Comparison of ENCODE assay signal across 24 cellular contexts in the genomic region with DNA sequence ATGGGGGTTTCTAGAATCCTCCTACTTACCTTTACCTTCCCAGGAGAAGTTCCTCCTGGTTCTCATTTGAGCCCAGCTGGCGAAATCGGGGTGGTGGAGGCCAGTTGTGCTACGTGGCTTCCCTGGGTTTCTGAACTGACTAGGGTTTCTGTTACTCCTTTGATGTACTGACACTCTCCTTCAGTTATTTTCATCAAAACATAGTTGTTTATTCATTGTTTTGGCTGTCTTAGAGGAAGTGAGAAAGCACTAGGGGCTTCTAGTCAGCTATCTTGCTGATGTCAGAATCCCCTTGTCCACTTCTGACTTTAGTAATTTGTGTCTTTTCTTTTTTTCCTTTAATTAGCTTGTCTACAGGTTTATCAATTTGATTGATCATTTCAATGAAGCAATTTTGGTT.
"Had no signal": no experiment of that assay in that cellular context is flagged by ENCODE, and none has a peak within 500 bp of the region (broad histone marks: within the 10 kb centered on the region; RNA-seq: fewer than 3 reads in every experiment).

No MANE protein-coding gene starts in this region.

- DNase-seq: KBM-7; NCI-H1092; NCI-H1105 treated with DMSO at 0.1 percent for 48 hours; NCI-H1436; NCI-H187; NCI-H2029; NCI-H2081 treated with DMSO at 0.1 percent for 48 hours; NCI-H2171; NCI-H226; NCI-H446; NCI-H510A; NCI-H524 treated with DMSO at 0.1 percent for 48 hours; NCI-H69; NCI-H774; NK-92 treated with Interleukin-12 subunit alpha and Interleukin-12 subunit beta, amount 100 ng/mL, for 24 hours; PC-3; SHP77; SJCRH30; T-helper 1 cell; T-helper 17 cell had no signal

- H3K27ac ChIP-seq: RWPE1, SJCRH30 had no signal

- ATAC-seq: Panc1, PC-3, SK-N-SH treated with all-trans-retinoic acid at 6 μM for 48 hours, T-helper 17 cell had no signal

- H3K27me3 ChIP-seq: SJCRH30 had no signal

- H3K4me1 ChIP-seq: SJCRH30 had no signal

- H3K4me3 ChIP-seq: SJCRH30 had no signal

- H3K27me3 Mint-ChIP-seq: T-helper 17 cell had no signal

- H3K9me3 ChIP-seq: SJCRH30 had no signal

- H3K27ac Mint-ChIP-seq: T-helper 17 cell; T-helper 2 cell treated with Interferon-gamma antibody and Interleukin-4, amounts not matched to agents 5 μg/mL and 100 μg/mL, for 36 hours had no signal

- H3K4me1 Mint-ChIP-seq: T-helper 17 cell had no signal

- H3K36me3 ChIP-seq: SJCRH30 had no signal

- H3K4me3 Mint-ChIP-seq: T-helper 17 cell; T-helper 2 cell treated with Interferon-gamma antibody and Interleukin-4, amounts not matched to agents 5 μg/mL and 100 μg/mL, for 36 hours had no signal
